ENCODE assay signal across 8 cellular contexts in the genomic region with DNA sequence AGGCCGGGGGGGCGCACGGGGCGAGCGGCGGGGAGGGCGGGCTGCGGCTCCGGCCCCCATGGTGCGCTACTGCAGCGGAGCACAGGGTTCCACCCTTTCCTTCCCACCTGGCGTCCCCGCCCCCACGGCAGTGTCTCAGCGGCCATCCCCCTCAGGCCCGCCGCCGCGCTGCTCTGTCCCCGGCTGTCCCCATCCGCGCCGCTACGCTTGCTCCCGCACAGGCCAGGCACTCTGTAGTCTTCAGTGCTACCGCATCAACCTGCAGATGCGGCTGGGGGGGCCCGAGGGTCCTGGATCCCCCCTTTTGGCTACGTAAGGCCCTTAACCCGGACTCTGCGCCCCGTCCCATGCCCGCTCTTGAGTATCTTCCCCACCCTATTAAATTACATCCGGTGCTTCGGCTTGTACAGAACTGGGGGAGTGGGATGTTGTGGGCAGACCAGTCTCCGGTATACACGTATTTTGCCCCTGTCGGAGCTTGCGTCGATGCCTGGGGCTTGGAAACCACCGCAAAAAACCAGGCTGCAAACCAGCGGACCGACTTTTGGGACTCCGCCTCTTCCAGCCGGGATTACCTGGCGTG. TPM values are rescaled to one million over a fixed set of nuclear protein-coding genes. Genes with fewer than 3 reads are reported as not detected.
DNase-seq lines count a peak whose midpoint lies in the region; ATAC-seq and TF ChIP-seq lines count a peak whose summit lies in the region.

No MANE protein-coding gene starts in this region.

- peaks cover 20% of the 10 kb centered on the region for H3K79me2 ChIP-seq in OCI-LY3 (ENCODE audit: low read length)

- H4K20me1 ChIP-seq in OCI-LY3 (ENCODE audit: insufficient read depth, low read length) = no peaks in the 10 kb centered on the region

- H3K36me3 ChIP-seq in A673 (ENCODE audit: insufficient read depth, low read length, poor library complexity, severe bottlenecking) (peaks cover 11% of the 10 kb centered on the region), OCI-LY3 (replicated peaks; ENCODE audit: low read depth, low read length) (peaks cover 18% of the 10 kb centered on the region), ovary (no peaks in the 10 kb centered on the region), transverse colon (no peaks in the 10 kb centered on the region)

- intact Hi-C loops in A673 (cut with micrococcal nuclease; ENCODE audit: unreplicated experiment) (no loop called here), ovary (cut with DNase I) (no loop called here), transverse colon (cut with DNase I; ENCODE audit: low total_unique reads) (loop anchor here (1.0 kb wide), 1 partner anchor 16 kb away; no protein-coding TSS in a partner anchor)
- intact Hi-C loops in activated T-helper 1 cell treated with anti-CD3 and anti-CD28 coated beads, Interleukin-12 subunit alpha, Interleukin-12 subunit beta, Interleukin-2, Interleukin-4 antibody, amounts not matched to agents 30 ng/mL and 10 ng/mL and 1 ng/mL, durations not matched to agents 14 hours and 24 hours and 36 hours (cut with micrococcal nuclease) = loop anchor here (1.0 to 10.0 kb wide), 10 partner anchors 15 to 720 kb away; a partner anchor contains a TSS

- peaks cover 62% of the 10 kb centered on the region for H3K4me1 Mint-ChIP-seq in activated T-helper 1 cell treated with anti-CD3 and anti-CD28 coated beads, Interleukin-12 subunit alpha, Interleukin-12 subunit beta, Interleukin-2, Interleukin-4 antibody, amounts not matched to agents 30 ng/mL and 10 ng/mL and 1 ng/mL, durations not matched to agents 14 hours and 24 hours and 36 hours (ENCODE audit: low read depth)

- H3K4me2 ChIP-seq in OCI-LY3 (ENCODE audit: low read length) = peak overlapping the region; percentile 93

- peaks cover 16% of the 10 kb centered on the region for H3K4me1 ChIP-seq in A673 (ENCODE audit: insufficient read depth, low read length, poor library complexity, severe bottlenecking)
- H3K4me1 ChIP-seq in OCI-LY3 (ENCODE audit: low read length) = peaks cover 23% of the 10 kb centered on the region
- peaks cover 9% of the 10 kb centered on the region for H3K4me1 ChIP-seq in ovary (ENCODE audit: insufficient read depth)
- peaks cover 21 to 32% (median 27%) of the 10 kb centered on the region in 4 donors for H3K4me1 ChIP-seq in transverse colon

- POLR2A ChIA-PET in A673 (lab: Charles Lee; ENCODE audit: low non-redundant PET) = interaction anchor here (0.6 kb wide), 2 partner anchors 17 to 106 kb away, joined by 4 to 12 read pairs; no protein-coding TSS in a partner anchor

- TF ChIP-seq EP300 in ovary (IDR thresholded peaks at IDR 0.05) = peak; percentile 25
- TF ChIP-seq EP300 in transverse colon (IDR thresholded peaks at IDR 0.05; ENCODE audit: low read depth) = no peak

- WGBS in ovary, 3 donors = 0 to 1% (median 1%) methylated on average over 37 to 46 of the region's 46 CpGs
- 0% methylated on average over 4 to 34 of the region's 46 CpGs for whole genome bisulfite sequencing in transverse colon (ENCODE audit: low coverage in 1 of 2), 2 donors

- H3K27me3 ChIP-seq in A673 (replicated peaks; ENCODE audit: insufficient read depth, low read depth, low read length, poor library complexity) (no peaks in the 10 kb centered on the region), OCI-LY3 (ENCODE audit: low read depth, low read length) (no peaks in the 10 kb centered on the region), ovary (no peaks in the 10 kb centered on the region), transverse colon (no peaks in the 10 kb centered on the region)

- in situ Hi-C loops in transverse colon (cut with MboI; ENCODE audit: low pct_ligation_motif_present in 1 of 4, low pct_unique_long_range_greater_than_20kb in 1 of 4, low sequenced_read_pairs in 3 of 4) = no loop called here

- peak overlapping the region; percentile 98 for H3K27ac Mint-ChIP-seq in activated T-helper 1 cell treated with anti-CD3 and anti-CD28 coated beads, Interleukin-12 subunit alpha, Interleukin-12 subunit beta, Interleukin-2, Interleukin-4 antibody, amounts not matched to agents 30 ng/mL and 10 ng/mL and 1 ng/mL, durations not matched to agents 14 hours and 24 hours and 36 hours

- CTCF ChIA-PET in A673 (lab: Charles Lee) = interaction anchor here (0.6 kb wide), 1 partner anchor 132 kb away, joined by 3 read pairs; no protein-coding TSS in a partner anchor

- H3K4me3 Mint-ChIP-seq in activated T-helper 1 cell treated with anti-CD3 and anti-CD28 coated beads, Interleukin-12 subunit alpha, Interleukin-12 subunit beta, Interleukin-2, Interleukin-4 antibody, amounts not matched to agents 30 ng/mL and 10 ng/mL and 1 ng/mL, durations not matched to agents 14 hours and 24 hours and 36 hours = peak overlapping the region; percentile 98

- H3K27ac ChIP-seq in A673 (ENCODE audit: low read depth, low read length, poor library complexity, severe bottlenecking) = peak overlapping the region; percentile 92
- peak overlapping the region; percentile 91 for H3K27ac ChIP-seq in OCI-LY3 (ENCODE audit: low read length)
- peak overlapping the region; percentile 81 to 85 for H3K27ac ChIP-seq in ovary
- peak overlapping the region; percentile 96 to 99 (median 98) for H3K27ac ChIP-seq in transverse colon

- BruUV-seq in A673 (replicated peaks; lab: Mats Ljungman, UMichigan) = no TSS peak

- peak overlapping the region; percentile 74 for H2AFZ ChIP-seq in OCI-LY3 (ENCODE audit: low read depth, low read length)

- H3K36me3 Mint-ChIP-seq in activated T-helper 1 cell treated with anti-CD3 and anti-CD28 coated beads, Interleukin-12 subunit alpha, Interleukin-12 subunit beta, Interleukin-2, Interleukin-4 antibody, amounts not matched to agents 30 ng/mL and 10 ng/mL and 1 ng/mL, durations not matched to agents 14 hours and 24 hours and 36 hours (ENCODE audit: low read depth) = peaks cover 30% of the 10 kb centered on the region

- H3K9me3 Mint-ChIP-seq in activated T-helper 1 cell treated with anti-CD3 and anti-CD28 coated beads, Interleukin-12 subunit alpha, Interleukin-12 subunit beta, Interleukin-2, Interleukin-4 antibody, amounts not matched to agents 30 ng/mL and 10 ng/mL and 1 ng/mL, durations not matched to agents 14 hours and 24 hours and 36 hours = no peaks in the 10 kb centered on the region

- TF ChIP-seq CTCF in A673 (conservative IDR thresholded peaks at IDR 0.05; ENCODE audit: low read depth, low read length) = no peak
- TF ChIP-seq CTCF in OCI-LY3 (IDR thresholded peaks at IDR 0.05; ENCODE audit: low read depth, low read length) = no peak
- no peak for TF ChIP-seq CTCF in fibroblast of villous mesenchyme (IDR thresholded peaks at IDR 0.05; ENCODE audit: insufficient read depth, low read depth, low read length)
- TF ChIP-seq CTCF in ovary (IDR thresholded peaks at IDR 0.05) = no peak
- peak in 1 of 5 experiments; percentile 20 for TF ChIP-seq CTCF in transverse colon (IDR thresholded peaks at IDR 0.05)

- DNase-seq in A673 (ENCODE audit: low spot score) (peak; percentile 54), fibroblast of villous mesenchyme (ENCODE audit: low read depth) (no peak), ovary (peak; percentile 65 to 82 (median 72)), transverse colon (peak; percentile 86)
- peak; percentile 73 for DNase-seq in activated T-helper 1 cell treated with anti-CD3 and anti-CD28 coated beads, Interleukin-12 subunit alpha, Interleukin-12 subunit beta, Interleukin-2, Interleukin-4 antibody, amounts not matched to agents 30 ng/mL and 10 ng/mL and 1 ng/mL, durations not matched to agents 14 hours and 24 hours and 36 hours (ENCODE audit: low spot score)

- ATAC-seq in GM18907 (IDR thresholded peaks at IDR 0.05; ENCODE audit: unreplicated experiment) (peak; percentile 38), HG03139 (IDR thresholded peaks at IDR 0.05; ENCODE audit: unreplicated experiment) (peak; percentile 25)

- H3K27me3 Mint-ChIP-seq in activated T-helper 1 cell treated with anti-CD3 and anti-CD28 coated beads, Interleukin-12 subunit alpha, Interleukin-12 subunit beta, Interleukin-2, Interleukin-4 antibody, amounts not matched to agents 30 ng/mL and 10 ng/mL and 1 ng/mL, durations not matched to agents 14 hours and 24 hours and 36 hours (ENCODE audit: insufficient read depth) = no peaks in the 10 kb centered on the region

- H3K4me3 ChIP-seq in A673 (ENCODE audit: low read depth, low read length, poor library complexity, severe bottlenecking) (peak overlapping the region; percentile 92), OCI-LY3 (ENCODE audit: low read length) (peak overlapping the region; percentile 84), fibroblast of villous mesenchyme (ENCODE audit: low read depth, low read length) (peak overlapping the region; percentile 79), ovary (peak overlapping the region; percentile 54), transverse colon (peak overlapping the region; percentile 55 to 70 (median 63))

- TF ChIP-seq POLR2A in ovary (IDR thresholded peaks at IDR 0.05) (peak; percentile 56), transverse colon (IDR thresholded peaks at IDR 0.05) (peak; percentile 93)

- H3K9ac ChIP-seq in OCI-LY3 (ENCODE audit: low read length) = peak overlapping the region; percentile 93

- H3K9me3 ChIP-seq in A673 (ENCODE audit: low read depth, low read length, poor library complexity, severe bottlenecking) (no peaks in the 10 kb centered on the region), OCI-LY3 (ENCODE audit: insufficient read depth, low read length) (no peaks in the 10 kb centered on the region), ovary (no peaks in the 10 kb centered on the region), transverse colon (no peaks in the 10 kb centered on the region)

RNA-seq across cellular contexts. Expression of a gene that starts 0.6 kb away (rescaled TPM):
- total RNA-seq in A673 (2021) = 37.9 and 53.6 TPM in 2 replicates
- total RNA-seq in activated T-helper 1 cell treated with anti-CD3 and anti-CD28 coated beads, Interleukin-12 subunit alpha, Interleukin-12 subunit beta, Interleukin-2, Interleukin-4 antibody, amounts not matched to agents 30 ng/mL and 10 ng/mL and 1 ng/mL, durations not matched to agents 14 hours and 24 hours and 36 hours = 32.6 and 35.3 TPM in 2 replicates
- total RNA-seq in fibroblast of villous mesenchyme = 45.4 and 50.5 TPM in 2 replicates
- total RNA-seq in ovary = 10 to 100 TPM; 61.9 to 93.8 (median 73.3) TPM
- 100 to 1,000 TPM in 1 of 2 donors, 10 to 100 TPM in 1; 52.4 to 114 TPM for polyA plus RNA-seq in ovary
- total RNA-seq in transverse colon = 100 to 1,000 TPM in 1 of 4 donors, 10 to 100 TPM in 3; 59.5 to 101 (median 62.7) TPM

RNA-seq across cellular contexts. Expression of a gene that starts 2.8 kb away (rescaled TPM):
- total RNA-seq in A673 (2021) (29.9 and 34.9 TPM in 2 replicates), fibroblast of villous mesenchyme (10.0 and 11.7 TPM in 2 replicates), ovary (10 to 100 TPM in 6 of 7 donors, 1 to 10 TPM in 1; 9.4 to 60.9 (median 49.6) TPM), transverse colon (10 to 100 TPM; 12.9 to 53.9 (median 34.5) TPM)
- 67.8 and 70.0 TPM in 2 replicates for total RNA-seq in activated T-helper 1 cell treated with anti-CD3 and anti-CD28 coated beads, Interleukin-12 subunit alpha, Interleukin-12 subunit beta, Interleukin-2, Interleukin-4 antibody, amounts not matched to agents 30 ng/mL and 10 ng/mL and 1 ng/mL, durations not matched to agents 14 hours and 24 hours and 36 hours
- polyA plus RNA-seq in ovary = 10 to 100 TPM; 45.1 to 48.6 TPM

RNA-seq across cellular contexts. Expression of a gene that starts 7.5 kb away (rescaled TPM):
- 38.2 and 45.2 TPM in 2 replicates for total RNA-seq in A673 (2021)
- 87.7 and 88.6 TPM in 2 replicates for total RNA-seq in activated T-helper 1 cell treated with anti-CD3 and anti-CD28 coated beads, Interleukin-12 subunit alpha, Interleukin-12 subunit beta, Interleukin-2, Interleukin-4 antibody, amounts not matched to agents 30 ng/mL and 10 ng/mL and 1 ng/mL, durations not matched to agents 14 hours and 24 hours and 36 hours
- 52.2 and 62.2 TPM in 2 replicates for total RNA-seq in fibroblast of villous mesenchyme
- 10 to 100 TPM; 26.3 to 38.6 (median 36.0) TPM for total RNA-seq in ovary
- polyA plus RNA-seq in ovary = 10 to 100 TPM; 20.4 to 24.6 TPM
- total RNA-seq in transverse colon = 10 to 100 TPM; 54.8 to 76.7 (median 58.9) TPM

RNA-seq across cellular contexts. Expression of a gene that starts 14.8 kb away (rescaled TPM):
- total RNA-seq in A673 (2021) = 99.2 and 104 TPM in 2 replicates
- 118 and 124 TPM in 2 replicates for total RNA-seq in activated T-helper 1 cell treated with anti-CD3 and anti-CD28 coated beads, Interleukin-12 subunit alpha, Interleukin-12 subunit beta, Interleukin-2, Interleukin-4 antibody, amounts not matched to agents 30 ng/mL and 10 ng/mL and 1 ng/mL, durations not matched to agents 14 hours and 24 hours and 36 hours
- total RNA-seq in fibroblast of villous mesenchyme = 21.2 and 23.5 TPM in 2 replicates
- total RNA-seq in ovary = 100 to 1,000 TPM in 1 of 7 donors, 10 to 100 TPM in 6; 21.9 to 105 (median 85.1) TPM
- polyA plus RNA-seq in ovary = 10 to 100 TPM; 13.1 to 60.1 TPM
- total RNA-seq in transverse colon = 100 to 1,000 TPM in 1 of 4 donors, 10 to 100 TPM in 3; 23.2 to 170 (median 26.3) TPM

RNA-seq across cellular contexts. Expression of a gene that starts 15.9 kb away (rescaled TPM):
- 27.0 and 29.6 TPM in 2 replicates for total RNA-seq in A673 (2021)
- total RNA-seq in activated T-helper 1 cell treated with anti-CD3 and anti-CD28 coated beads, Interleukin-12 subunit alpha, Interleukin-12 subunit beta, Interleukin-2, Interleukin-4 antibody, amounts not matched to agents 30 ng/mL and 10 ng/mL and 1 ng/mL, durations not matched to agents 14 hours and 24 hours and 36 hours = 4.0 and 4.2 TPM in 2 replicates
- total RNA-seq in fibroblast of villous mesenchyme = 17.4 and 18.1 TPM in 2 replicates
- total RNA-seq in ovary = 10 to 100 TPM in 5 of 7 donors, 1 to 10 TPM in 2; 1.6 to 30.9 (median 12.2) TPM
- 1 to 10 TPM; 8.6 TPM for polyA plus RNA-seq in ovary
- 10 to 100 TPM; 29.7 to 46.4 (median 41.9) TPM for total RNA-seq in transverse colon

Comparison
In these comparisons a context has a peak if more than half of its experiments do, and no peak if none do; other contexts are left out.
1. intact Hi-C loops: an anchor here in activated T-helper 1 cell treated with anti-CD3 and anti-CD28 coated beads, Interleukin-12 subunit alpha, Interleukin-12 subunit beta, Interleukin-2, Interleukin-4 antibody, amounts not matched to agents 30 ng/mL and 10 ng/mL and 1 ng/mL, durations not matched to agents 14 hours and 24 hours and 36 hours (1.0 to 10.0 kb wide) and transverse colon (1.0 kb wide); none called in A673 and ovary.